14 cellular contexts compared by ENCODE assay signal in the genomic region with DNA sequence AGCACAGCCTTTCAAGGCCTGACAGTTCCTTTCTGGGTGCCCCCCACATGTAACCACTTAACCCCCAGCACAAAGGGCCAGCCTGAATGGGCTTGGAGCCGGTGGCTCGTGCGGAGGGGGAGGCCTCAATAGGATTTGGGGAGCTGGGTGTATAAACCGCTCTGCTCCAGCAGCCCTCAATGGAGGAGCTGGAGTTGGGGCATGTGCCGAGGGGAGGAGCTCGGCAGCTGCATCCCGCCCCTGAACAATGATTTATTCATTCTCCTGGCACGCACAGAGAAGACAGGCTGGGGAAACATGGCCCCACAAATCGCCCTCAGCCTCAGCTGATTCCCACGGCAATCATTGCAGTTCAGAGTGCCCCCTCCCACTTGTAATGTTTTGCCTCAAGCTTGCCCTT. TPM values are rescaled to one million over a fixed set of nuclear protein-coding genes. Genes with fewer than 3 reads are reported as not detected.
A peak's percentile ranks its signal among the peaks of the same experiment; 100 is the strongest.
DNase-seq lines count a peak whose midpoint lies in the region; ATAC-seq and TF ChIP-seq lines count a peak whose summit lies in the region.
"Had no signal": no experiment of that assay in that cellular context is flagged by ENCODE, and none has a peak within 500 bp of the region (broad histone marks: within the 10 kb centered on the region; RNA-seq: fewer than 3 reads in every experiment).

No MANE protein-coding gene starts in this region.

- H3K4me3 ChIP-seq in endodermal cell (ENCODE audit: low read length) (no peak overlapping the region), ovary (no peak overlapping the region), stomach (no peak overlapping the region)
- H3K4me3 ChIP-seq: breast epithelium, right lobe of liver, upper lobe of left lung had no signal

- H3K36me3 ChIP-seq in endodermal cell (ENCODE audit: control insufficient read depth, insufficient read depth, low read length) (peaks cover 10% of the 10 kb centered on the region), ovary (no peaks in the 10 kb centered on the region), stomach (no peaks in the 10 kb centered on the region)
- H3K36me3 ChIP-seq: breast epithelium, right lobe of liver, upper lobe of left lung had no signal

- DNase-seq in NCI-H2171 treated with DMSO at 0.1 percent for 48 hours (lab: John Stamatoyannopoulos, UW) (peak; percentile 27), NCI-H2171 (lab: John Stamatoyannopoulos, UW) (no peak), endodermal cell (no peak), medulla oblongata (ENCODE audit: extremely low spot score) (peak; percentile 81), superior temporal gyrus (ENCODE audit: extremely low spot score) (peak; percentile 85), ovary (no peak), stomach (no peak)
- DNase-seq: effector CD8-positive, alpha-beta T cell; right lobe of liver; stimulated activated CD4-positive, alpha-beta T cell treated with anti-CD3 and anti-CD28 coated beads, Interleukin-4, amount 100 ng/mL, for 24 hours; upper lobe of left lung had no signal

- H3K27me3 ChIP-seq in endodermal cell (ENCODE audit: control insufficient read depth, insufficient read depth, low read length, poor library complexity, severe bottlenecking) (no peaks in the 10 kb centered on the region), ovary (no peaks in the 10 kb centered on the region), stomach (peaks cover 0 to 3% (median 0%) of the 10 kb centered on the region in 3 donors)
- H3K27me3 ChIP-seq: breast epithelium, right lobe of liver, upper lobe of left lung had no signal

- H3K9me3 Mint-ChIP-seq in endodermal cell, result no peaks in the 10 kb centered on the region

- intact Hi-C loops in ovary (cut with DNase I) (loop anchor here (5.0 to 10.0 kb wide), 3 partner anchors 153 to 281 kb away; a partner anchor contains a TSS), stomach (cut with DNase I; ENCODE audit: low total_unique reads) (loop anchor here (5.0 to 10.0 kb wide), 2 partner anchors 153 to 281 kb away; a partner anchor contains a TSS)

- no peaks in the 10 kb centered on the region for H3K27me3 Mint-ChIP-seq in endodermal cell (ENCODE audit: insufficient read depth)

- TF ChIP-seq EP300 in ovary (IDR thresholded peaks at IDR 0.05) (no peak), stomach (IDR thresholded peaks at IDR 0.05) (no peak)

- no peak overlapping the region for H3K9ac ChIP-seq in endodermal cell (ENCODE audit: extremely low read depth, low read length, poor library complexity, severe bottlenecking)

- peaks cover 9% of the 10 kb centered on the region for H3K36me3 Mint-ChIP-seq in endodermal cell (ENCODE audit: low read depth)

- TF ChIP-seq POLR2A in ovary (IDR thresholded peaks at IDR 0.05) (no peak), stomach (IDR thresholded peaks at IDR 0.05) (no peak)

- H3K27ac ChIP-seq in endodermal cell (ENCODE audit: low read depth, low read length), result peak overlapping the region; percentile 44
- H3K27ac ChIP-seq in ovary, result no peak overlapping the region
- no peak overlapping the region for H3K27ac ChIP-seq in stomach
- H3K27ac ChIP-seq: 22Rv1, breast epithelium, right lobe of liver, upper lobe of left lung had no signal

- H3K4me1 ChIP-seq in endodermal cell (ENCODE audit: control insufficient read depth, insufficient read depth, low read length), result no peaks in the 10 kb centered on the region
- no peaks in the 10 kb centered on the region for H3K4me1 ChIP-seq in ovary (ENCODE audit: insufficient read depth)
- peaks cover 0 to 10% (median 5%) of the 10 kb centered on the region in 4 donors for H3K4me1 ChIP-seq in stomach
- H3K4me1 ChIP-seq: breast epithelium, right lobe of liver had no signal

- H3K4me3 Mint-ChIP-seq in endodermal cell, result no peak overlapping the region

- 89% methylated on average over 10 of the region's 10 CpGs for WGBS in endodermal cell (ENCODE audit: insufficient coverage in 1 of 2, insufficient read length in 1 of 2), 2 experiments
- WGBS in ovary, 3 donors, result 34 to 39% (median 38%) methylated on average over 8 to 10 of the region's 10 CpGs
- WGBS in stomach, 5 donors, result 54 to 80% (median 68%) methylated on average over 9 to 10 of the region's 10 CpGs

- TF ChIP-seq CTCF in endodermal cell (conservative IDR thresholded peaks at IDR 0.05) (no peak), ovary (IDR thresholded peaks at IDR 0.05) (no peak), stomach (IDR thresholded peaks at IDR 0.05) (no peak)

- H3K4me1 Mint-ChIP-seq in endodermal cell, result peaks cover 10% of the 10 kb centered on the region

- H3K9me3 ChIP-seq in endodermal cell (ENCODE audit: control insufficient read depth, low read length) (no peaks in the 10 kb centered on the region), ovary (no peaks in the 10 kb centered on the region), stomach (no peaks in the 10 kb centered on the region)
- H3K9me3 ChIP-seq: breast epithelium, right lobe of liver, upper lobe of left lung had no signal

- H3K27ac Mint-ChIP-seq in endodermal cell, result no peak overlapping the region

- ATAC-seq in GM21576 (IDR thresholded peaks at IDR 0.05; ENCODE audit: unreplicated experiment), result no peak
- ATAC-seq: right lobe of liver had no signal

RNA-seq across cellular contexts. Expression of a gene that starts 6.9 kb away (rescaled TPM):
- 10 to 100 TPM in 1 of 2 donors, 1 to 10 TPM in 1; 9.8 to 13.0 TPM for total RNA-seq in endodermal cell
- polyA plus RNA-seq in endodermal cell (2013, experiment 1 of 2), result 8.9 TPM
- polyA plus RNA-seq in endodermal cell (2013, experiment 2 of 2), result 8.1 TPM
- total RNA-seq in ovary, result 10 to 100 TPM in 5 of 7 donors, 1 to 10 TPM in 2; 8.0 to 13.8 (median 12.1) TPM
- polyA plus RNA-seq in ovary, result 10 to 100 TPM in 1 of 2 donors, 1 to 10 TPM in 1; 6.5 to 20.0 TPM
- 10 to 100 TPM in 2 of 5 donors, 1 to 10 TPM in 3; 1.4 to 40.8 (median 6.4) TPM for total RNA-seq in stomach
- 1 to 10 TPM; 4.0 to 7.6 (median 4.3) TPM for polyA plus RNA-seq in stomach

RNA-seq across cellular contexts. Expression of a gene that starts 44.2 kb away (rescaled TPM):
- total RNA-seq in endodermal cell, result 10 to 100 TPM; 39.0 to 52.6 TPM
- 24.9 TPM for polyA plus RNA-seq in endodermal cell (2013, experiment 1 of 2)
- 26.6 TPM for polyA plus RNA-seq in endodermal cell (2013, experiment 2 of 2)
- total RNA-seq in ovary, result 1 to 10 TPM in 1 of 7 donors, under 1 TPM in 4, not detected in 2; 0.05 to 1.8 (median 0.20) TPM
- polyA plus RNA-seq in ovary, result under 1 TPM; 0.15 to 0.60 TPM
- total RNA-seq in stomach, result 10 to 100 TPM in 1 of 5 donors, 1 to 10 TPM in 3, under 1 TPM in 1; under 0.01 to 10.7 (median 7.8) TPM
- polyA plus RNA-seq in stomach, result 1 to 10 TPM in 1 of 3 donors, under 1 TPM in 1, not detected in 1; 0.28 to 2.0 TPM

Comparison
In these comparisons a context has a peak if more than half of its experiments do, and no peak if none do; other contexts are left out.
1. DNase-seq: peak in NCI-H2171 treated with DMSO at 0.1 percent for 48 hours (single experiment), medulla oblongata (single experiment) and superior temporal gyrus (single experiment); none in NCI-H2171 (single experiment), endodermal cell (single experiment), ovary (0 of 5) and stomach (single experiment).